In the genomic region with DNA sequence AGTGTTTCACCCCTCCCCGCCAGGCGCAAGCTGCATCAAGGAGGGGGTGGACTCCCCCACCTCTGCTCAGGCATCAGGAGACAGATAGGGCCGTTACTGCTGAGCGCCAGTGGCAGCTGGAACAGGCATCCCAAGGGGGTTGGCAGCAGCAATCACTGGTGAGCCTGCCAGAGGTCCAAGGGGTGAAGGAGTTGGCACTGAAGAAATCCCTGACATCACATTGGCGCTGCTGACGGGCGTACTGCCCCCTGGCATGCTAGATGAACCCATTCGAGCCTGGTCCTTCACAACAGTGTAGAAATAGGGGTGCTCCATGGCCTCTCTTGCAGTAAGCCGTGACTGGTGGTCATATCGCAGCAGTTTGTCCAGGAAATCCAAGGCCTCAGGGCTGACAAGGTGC, we compare ENCODE assay signal across 1 cellular context. TPM values are rescaled to one million over a fixed set of nuclear protein-coding genes. Genes with fewer than 3 reads are reported as not detected.
"Had no signal": no experiment of that assay in that cellular context is flagged by ENCODE, and none has a peak within 500 bp of the region (broad histone marks: within the 10 kb centered on the region; RNA-seq: fewer than 3 reads in every experiment).

No MANE protein-coding gene starts in this region.

RNA-seq across cellular contexts. Expression of a gene that starts 1.2 kb away (rescaled TPM):
- total RNA-seq: natural killer cell treated with Interleukin-12 subunit alpha and Interleukin-12 subunit beta and Interleukin-15 and Interleukin-18, amount 100 ng/mL, for 72 hours had no signal
